ENCODE assay signal across 8 cellular contexts in the genomic region with DNA sequence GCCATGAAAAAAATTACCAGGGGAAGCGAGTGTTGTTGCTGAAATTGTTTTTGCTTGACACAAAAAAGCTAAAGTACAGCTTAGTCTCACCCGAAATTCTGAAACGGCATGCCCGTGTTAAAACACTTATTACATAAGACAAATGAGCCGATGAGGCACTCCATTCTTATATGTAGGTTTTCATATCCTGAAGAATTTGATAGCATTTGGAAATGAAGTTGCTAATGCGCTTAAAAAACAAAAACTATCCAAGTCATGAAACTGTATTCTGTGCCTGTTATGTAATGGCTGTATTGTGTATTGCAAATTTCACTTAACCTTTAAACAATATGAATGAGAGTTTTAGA. TPM values are rescaled to one million over a fixed set of nuclear protein-coding genes. Genes with fewer than 3 reads are reported as not detected.
DNase-seq lines count a peak whose midpoint lies in the region; ATAC-seq and TF ChIP-seq lines count a peak whose summit lies in the region.

No MANE protein-coding gene starts in this region.

- H3K4me2 ChIP-seq in OCI-LY1 (ENCODE audit: low read length): peak overlapping the region; percentile 1; the same call in 1 of the 2 replicates

- no peaks in the 10 kb centered on the region for H3K9me2 ChIP-seq in OCI-LY1 (ENCODE audit: low read depth, low read length)

- H3K27me3 Mint-ChIP-seq in CD4-positive, alpha-beta T cell: peaks cover 5% of the 10 kb centered on the region
- peaks cover 0 to 8% of the 10 kb centered on the region in 2 donors for H3K27me3 Mint-ChIP-seq in effector memory CD8-positive, alpha-beta T cell
- H3K27me3 Mint-ChIP-seq in neural crest cell (ENCODE audit: low read depth): no peaks in the 10 kb centered on the region

- CTCF ChIA-PET in CD4-positive, alpha-beta T cell (lab: Charles Lee): no interaction called here

- peaks cover 6% of the 10 kb centered on the region for H3K4me1 ChIP-seq in OCI-LY1 (ENCODE audit: insufficient read depth, low read length, severe bottlenecking)

- no peaks in the 10 kb centered on the region for H3K27me3 ChIP-seq in CD4-positive, alpha-beta T cell (ENCODE audit: control insufficient read depth, insufficient read depth, low read length)
- H3K27me3 ChIP-seq in OCI-LY1 (ENCODE audit: insufficient read depth, low read length): no peaks in the 10 kb centered on the region; the same call in 1 of the 2 replicates

- intact Hi-C loops in CD4-positive, alpha-beta T cell (cut with DNase I, micrococcal nuclease): loop anchor here (5.0 kb wide), 3 partner anchors 41 to 679 kb away; no protein-coding TSS in a partner anchor

- peak overlapping the region; percentile 84 for H3K27ac ChIP-seq in CD4-positive, alpha-beta T cell (ENCODE audit: low read depth, low read length)
- no peak overlapping the region for H3K27ac ChIP-seq in OCI-LY1 (ENCODE audit: low read depth, low read length, poor library complexity, severe bottlenecking)

- peaks cover 18% of the 10 kb centered on the region for H3K36me3 Mint-ChIP-seq in CD4-positive, alpha-beta T cell (ENCODE audit: low read depth)
- peaks cover 24% of the 10 kb centered on the region for H3K36me3 Mint-ChIP-seq in effector memory CD8-positive, alpha-beta T cell (ENCODE audit: insufficient read depth)
- no peaks in the 10 kb centered on the region for H3K36me3 Mint-ChIP-seq in neural crest cell (ENCODE audit: low read depth)

- H3K9me3 Mint-ChIP-seq in CD4-positive, alpha-beta T cell: no peaks in the 10 kb centered on the region
- H3K9me3 Mint-ChIP-seq in effector memory CD8-positive, alpha-beta T cell: no peaks in the 10 kb centered on the region
- H3K9me3 Mint-ChIP-seq in neural crest cell: no peaks in the 10 kb centered on the region

- H3K4me1 Mint-ChIP-seq in CD4-positive, alpha-beta T cell (ENCODE audit: low read depth): peaks cover 36% of the 10 kb centered on the region
- peaks cover 28 to 29% of the 10 kb centered on the region in 2 donors for H3K4me1 Mint-ChIP-seq in effector memory CD8-positive, alpha-beta T cell (ENCODE audit: low read depth in 2 of 2)
- peaks cover 43% of the 10 kb centered on the region for H3K4me1 Mint-ChIP-seq in neural crest cell

- no peaks in the 10 kb centered on the region for H3K9me3 ChIP-seq in CD4-positive, alpha-beta T cell (ENCODE audit: control insufficient read depth, low read length)
- no peaks in the 10 kb centered on the region for H3K9me3 ChIP-seq in OCI-LY1 (ENCODE audit: low read length)

- H3K36me3 ChIP-seq in OCI-LY1 (ENCODE audit: insufficient read depth, low read length): no peaks in the 10 kb centered on the region

- H2AFZ ChIP-seq in OCI-LY1 (ENCODE audit: low read length): no peak overlapping the region

- H3K79me2 ChIP-seq in OCI-LY1 (ENCODE audit: insufficient read depth, low read length): no peaks in the 10 kb centered on the region

- H3F3A ChIP-seq in OCI-LY1 (ENCODE audit: insufficient read depth, low read length): no peaks in the 10 kb centered on the region

- H3K4me3 Mint-ChIP-seq in CD4-positive, alpha-beta T cell: peak overlapping the region; percentile 97
- peak overlapping the region; percentile 95 to 97 for H3K4me3 Mint-ChIP-seq in effector memory CD8-positive, alpha-beta T cell
- H3K4me3 Mint-ChIP-seq in neural crest cell: peak overlapping the region; percentile 100

- no peaks in the 10 kb centered on the region for H4K20me1 ChIP-seq in OCI-LY1 (ENCODE audit: insufficient read depth, low read length)

- H3K4me3 ChIP-seq in OCI-LY1 (ENCODE audit: low read depth, low read length, poor library complexity, severe bottlenecking): no peak overlapping the region

- no peak overlapping the region for H3K9ac ChIP-seq in OCI-LY1 (ENCODE audit: low read length)

- POLR2A ChIA-PET in CD4-positive, alpha-beta T cell (lab: Charles Lee): interaction anchor here (0.6 to 3.0 kb wide), 15 partner anchors 10 to 683 kb away, joined by 3 to 50 read pairs (median 5); a partner anchor contains a TSS

- peak overlapping the region; percentile 98 for H3K27ac Mint-ChIP-seq in CD4-positive, alpha-beta T cell
- peak overlapping the region; percentile 97 for H3K27ac Mint-ChIP-seq in effector memory CD8-positive, alpha-beta T cell
- no peak overlapping the region for H3K27ac Mint-ChIP-seq in neural crest cell (ENCODE audit: unreplicated experiment)

- no peak for ATAC-seq in CD4-positive, alpha-beta T cell (ENCODE audit: poor library complexity)
- no peak for ATAC-seq in effector memory CD8-positive, alpha-beta T cell (replicated peaks)
- no peak for ATAC-seq in GM21576 (IDR thresholded peaks at IDR 0.05; ENCODE audit: unreplicated experiment)
- no peak for ATAC-seq in HG03442 (IDR thresholded peaks at IDR 0.05; ENCODE audit: unreplicated experiment)

- TF ChIP-seq CTCF in CD4-positive, alpha-beta T cell (IDR thresholded peaks at IDR 0.05): no peak
- no peak for TF ChIP-seq CTCF in OCI-LY1 (IDR thresholded peaks at IDR 0.05; ENCODE audit: low read length)
- no peak for TF ChIP-seq CTCF in neural crest cell (conservative IDR thresholded peaks at IDR 0.05)

- no peak for DNase-seq in CD4-positive, alpha-beta T cell
- DNase-seq in effector memory CD8-positive, alpha-beta T cell: no peak
- no peak for DNase-seq in neural crest cell (ENCODE audit: low read depth, low spot score)
- DNase-seq in H4 (ENCODE audit: low spot score): no peak
- DNase-seq in HuH-7 (ENCODE audit: low spot score): no peak

RNA-seq across cellular contexts. Expression of a gene that starts 1.4 kb away (rescaled TPM):
- 10 to 100 TPM; 41.6 to 50.1 TPM for total RNA-seq in CD4-positive, alpha-beta T cell
- total RNA-seq in neural crest cell: 72.0 and 73.8 TPM in 2 replicates
- 12.6 and 17.3 TPM in 2 replicates for total RNA-seq in H4 (2014; rRNA removed; shearing (Covaris generic))
